Comparison of ENCODE assay signal across 1 cellular context in genomic region chr4:107153228-107153627, GRCh38.
TF ChIP-seq lines count a peak whose summit lies in the region.

No MANE protein-coding gene starts in this region.

TF ChIP-seq in H1, 55 proteins besides CTCF, POLR2A, EP300 and RAD21 (continued from another document):
- TF ChIP-seq CHD7 (IDR thresholded peaks at IDR 0.05; ENCODE audit: insufficient replicate concordance, low read length) (peak; percentile 50), USF2 (IDR thresholded peaks at IDR 0.05; ENCODE audit: low read length) (no peak), HDAC2 (IDR thresholded peaks at IDR 0.05; ENCODE audit: borderline replicate concordance in 1 of 2, low read depth in 2 of 2, low read length in 2 of 2) (peak in 1 of 2 experiments; percentile 70; a peak in 1 of 4 replicates)
